Comparison of ENCODE assay signal across 1 cellular context in genomic region chr14:39265032-39265431, GRCh38.
TF ChIP-seq lines count a peak whose summit lies in the region.

No MANE protein-coding gene starts in this region.

TF ChIP-seq in GM23338, 12 proteins besides CTCF, POLR2A, EP300 and RAD21 (continued from another document):
- TF ChIP-seq ZNF462 (CRISPR knock-in tag; IDR thresholded peaks at IDR 0.05): no peak
- no peak for TF ChIP-seq EZH2 (IDR thresholded peaks at IDR 0.05; ENCODE audit: low read depth, unreplicated experiment)
- no peak for TF ChIP-seq STAT1 (IDR thresholded peaks at IDR 0.05; ENCODE audit: unreplicated experiment)
- TF ChIP-seq JUNB (IDR thresholded peaks at IDR 0.05; ENCODE audit: unreplicated experiment): no peak
- no peak for TF ChIP-seq POLR2AphosphoS5 (IDR thresholded peaks at IDR 0.05; ENCODE audit: low read depth)
- no peak for TF ChIP-seq ZNF331 (CRISPR knock-in tag; IDR thresholded peaks at IDR 0.05; ENCODE audit: low read depth)
